In the genomic region with DNA sequence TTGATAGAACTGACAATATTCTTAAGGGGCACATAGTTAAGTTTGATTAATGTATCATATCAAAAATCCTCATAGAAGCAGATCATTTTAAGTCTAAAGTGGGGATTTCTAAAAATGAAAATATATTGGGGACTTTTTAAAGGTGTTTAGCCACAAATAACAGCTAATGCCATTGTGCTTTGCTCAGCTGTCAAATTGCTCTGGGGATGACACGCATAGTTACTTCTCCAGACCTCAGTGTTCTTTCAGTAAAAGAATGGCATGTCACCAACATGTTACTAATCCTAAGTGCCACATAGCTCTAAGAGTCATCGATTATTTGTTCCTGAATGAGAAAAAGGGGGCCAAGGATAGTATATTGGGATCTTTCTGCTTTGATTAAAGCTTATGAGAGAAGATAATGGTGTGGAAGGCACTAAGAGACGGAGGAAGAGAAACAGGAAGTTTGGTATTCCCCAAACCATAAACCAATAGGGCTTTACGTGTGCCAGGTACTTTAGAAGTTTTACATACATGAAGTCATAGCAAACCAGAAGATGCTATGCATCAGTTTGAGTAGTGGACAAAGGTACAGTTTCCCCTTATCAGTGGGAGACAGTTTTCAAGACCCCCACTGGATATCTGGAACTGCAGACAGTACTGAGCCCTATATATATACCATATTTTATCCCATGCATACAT, we compare ENCODE assay signal across 14 cellular contexts. TPM values are rescaled to one million over a fixed set of nuclear protein-coding genes. Genes with fewer than 3 reads are reported as not detected.
A peak's percentile ranks its signal among the peaks of the same experiment; 100 is the strongest.
DNase-seq lines count a peak whose midpoint lies in the region; ATAC-seq and TF ChIP-seq lines count a peak whose summit lies in the region.
"Not testable (repeated sequence)": the region's sequence is repeated elsewhere in the genome, so short reads cannot be mapped to it uniquely, and the experiment has no call there.
"Had no signal": no experiment of that assay in that cellular context is flagged by ENCODE, and none has a peak within 500 bp of the region (broad histone marks: within the 10 kb centered on the region; RNA-seq: fewer than 3 reads in every experiment).

No MANE protein-coding gene starts in this region.

- not testable (repeated sequence) for H3K27ac Mint-ChIP-seq in activated B cell treated with CpG ODN at 0.5 μM for 24 hours

- not testable (repeated sequence) for H3K27me3 Mint-ChIP-seq in activated B cell treated with CpG ODN at 0.5 μM for 24 hours

- H3K36me3 Mint-ChIP-seq in activated B cell treated with CpG ODN at 0.5 μM for 24 hours (ENCODE audit: low read depth), result not testable (repeated sequence)

- not testable (repeated sequence) for DNase-seq in activated B cell treated with CpG ODN at 0.5 μM for 24 hours

- intact Hi-C loops in activated B cell treated with CpG ODN at 0.5 μM for 24 hours (cut with micrococcal nuclease), result not testable (repeated sequence)

- not testable (repeated sequence) for H3K9me3 Mint-ChIP-seq in activated B cell treated with CpG ODN at 0.5 μM for 24 hours

- POLR2A ChIA-PET in activated B cell treated with CpG ODN at 0.5 μM for 24 hours (lab: Charles Lee), result not testable (repeated sequence)

- peaks cover 13% of the 10 kb centered on the region for H3K4me1 Mint-ChIP-seq in activated B cell treated with CpG ODN at 0.5 μM for 24 hours

- H3K4me3 Mint-ChIP-seq in activated B cell treated with CpG ODN at 0.5 μM for 24 hours, result not testable (repeated sequence)

- not testable (repeated sequence) for TF ChIP-seq CTCF in activated B cell treated with CpG ODN at 0.5 μM for 24 hours (IDR thresholded peaks at IDR 0.05)

- ATAC-seq in GM18519 (IDR thresholded peaks at IDR 0.05; ENCODE audit: low FRiP score, unreplicated experiment) (peak; percentile 63), GM19328 (IDR thresholded peaks at IDR 0.05; ENCODE audit: unreplicated experiment) (peak; percentile 54), GM21447 (IDR thresholded peaks at IDR 0.05; ENCODE audit: unreplicated experiment) (peak; percentile 53), HG02642 (IDR thresholded peaks at IDR 0.05; ENCODE audit: poor library complexity, unreplicated experiment) (peak; percentile 73), HG03039 (IDR thresholded peaks at IDR 0.05; ENCODE audit: unreplicated experiment) (peak; percentile 66), HG03354 (IDR thresholded peaks at IDR 0.05; ENCODE audit: poor library complexity, severe bottlenecking, unreplicated experiment) (peak; percentile 71), activated B cell treated with CpG ODN at 0.5 μM for 24 hours (ENCODE audit: low read depth) (peak; percentile 91)

- CTCF ChIA-PET in activated B cell treated with CpG ODN at 0.5 μM for 24 hours (lab: Charles Lee), result not testable (repeated sequence)

RNA-seq across cellular contexts. Expression of gene OR2T35, which starts 2.0 kb away (rescaled TPM):
- 0.29 and 1.6 TPM in 2 replicates for total RNA-seq in activated B cell treated with CpG ODN at 0.5 μM for 24 hours
- total RNA-seq: activated CD4-positive, alpha-beta memory T cell treated with anti-CD3 and anti-CD28 coated beads for 36 hours; CD8-positive, alpha-beta T cell; H4; K562; sciatic nerve; thyroid gland; WTC11 had no signal

RNA-seq across cellular contexts. Expression of gene OR2T11, which starts 8.2 kb away (rescaled TPM):
- total RNA-seq in activated B cell treated with CpG ODN at 0.5 μM for 24 hours, result 1.7 and 4.3 TPM in 2 replicates
- total RNA-seq: activated CD4-positive, alpha-beta memory T cell treated with anti-CD3 and anti-CD28 coated beads for 36 hours; CD8-positive, alpha-beta T cell; H4; K562; sciatic nerve; thyroid gland; WTC11 had no signal

RNA-seq across cellular contexts. Expression of gene OR2T27, which starts 12.2 kb away (rescaled TPM):
- total RNA-seq in activated B cell treated with CpG ODN at 0.5 μM for 24 hours, result 0.22 TPM in 1 of 2 replicates, not detected in the other
- total RNA-seq: activated CD4-positive, alpha-beta memory T cell treated with anti-CD3 and anti-CD28 coated beads for 36 hours; CD8-positive, alpha-beta T cell; H4; K562; sciatic nerve; thyroid gland; WTC11 had no signal

RNA-seq across cellular contexts. Expression of gene OR2T10, which starts 45.6 kb away (rescaled TPM):
- 1.4 and 3.1 TPM in 2 replicates for total RNA-seq in activated B cell treated with CpG ODN at 0.5 μM for 24 hours
- total RNA-seq: activated CD4-positive, alpha-beta memory T cell treated with anti-CD3 and anti-CD28 coated beads for 36 hours; CD8-positive, alpha-beta T cell; H4; K562; sciatic nerve; thyroid gland; WTC11 had no signal

RNA-seq across cellular contexts. Expression of gene OR14I1, which starts 59.5 kb away (rescaled TPM):
- total RNA-seq in activated B cell treated with CpG ODN at 0.5 μM for 24 hours, result not detected in 2 replicates
- total RNA-seq: activated CD4-positive, alpha-beta memory T cell treated with anti-CD3 and anti-CD28 coated beads for 36 hours; CD8-positive, alpha-beta T cell; H4; K562; sciatic nerve; thyroid gland; WTC11 had no signal
